ENCODE assay signal across 16 cellular contexts in genomic region chr5:172417130-172417802, GRCh38. TPM values are rescaled to one million over a fixed set of nuclear protein-coding genes. Genes with fewer than 3 reads are reported as not detected.
DNase-seq lines count a peak whose midpoint lies in the region; ATAC-seq and TF ChIP-seq lines count a peak whose summit lies in the region.
"Had no signal": no experiment of that assay in that cellular context is flagged by ENCODE, and none has a peak within 500 bp of the region (broad histone marks: within the 10 kb centered on the region; RNA-seq: fewer than 3 reads in every experiment).

No MANE protein-coding gene starts in this region.

- no peaks in the 10 kb centered on the region for H3K9me3 ChIP-seq in esophagus squamous epithelium
- no peaks in the 10 kb centered on the region for H3K9me3 ChIP-seq in osteoblast (ENCODE audit: low read depth, low read length)
- no peaks in the 10 kb centered on the region for H3K9me3 ChIP-seq in transverse colon
- H3K9me3 ChIP-seq: HAP-1 had no signal

- no peaks in the 10 kb centered on the region for H3K27me3 ChIP-seq in esophagus squamous epithelium
- no peaks in the 10 kb centered on the region for H3K27me3 ChIP-seq in osteoblast (ENCODE audit: insufficient read depth, low read length)
- H3K27me3 ChIP-seq in transverse colon, result no peaks in the 10 kb centered on the region

- no peak overlapping the region for H2AFZ ChIP-seq in osteoblast (ENCODE audit: low read length)

- no peak for TF ChIP-seq CTCF in esophagus squamous epithelium (IDR thresholded peaks at IDR 0.05)
- TF ChIP-seq CTCF in osteoblast (IDR thresholded peaks at IDR 0.05; ENCODE audit: extremely low read depth, low read depth, low read length), result no peak
- TF ChIP-seq CTCF in transverse colon (IDR thresholded peaks at IDR 0.05), result no peak

- H3K36me3 ChIP-seq in esophagus squamous epithelium (peaks cover 0 to 5% (median 0%) of the 10 kb centered on the region in 3 donors), osteoblast (ENCODE audit: insufficient read depth, low read length) (peaks cover 25% of the 10 kb centered on the region), transverse colon (no peaks in the 10 kb centered on the region)

- TF ChIP-seq EP300 in transverse colon (IDR thresholded peaks at IDR 0.05; ENCODE audit: low read depth), result no peak

- ATAC-seq in GM18517 (IDR thresholded peaks at IDR 0.05; ENCODE audit: unreplicated experiment), result no peak
- ATAC-seq: activated CD4-positive, alpha-beta T cell treated with anti-CD3 and anti-CD28 coated beads for 36 hours; stimulated activated naive B cell treated with anti-CD40 and anti-IgM and Interleukin-4, amounts not matched to agents 10 μg/mL and 1 μg/mL and 100 μg/mL, for 72 hours; T-cell had no signal

- DNase-seq in esophagus squamous epithelium (lab: John Stamatoyannopoulos, UW), result no peak
- no peak for DNase-seq in osteoblast (ENCODE audit: insufficient read length, low spot score, missing footprints)
- no peak for DNase-seq in transverse colon
- no peak for DNase-seq in NCI-H1417 (lab: John Stamatoyannopoulos, UW)
- no peak for DNase-seq in ureter (ENCODE audit: low spot score)
- DNase-seq: activated CD4-positive, alpha-beta T cell treated with anti-CD3 and anti-CD28 coated beads for 36 hours; activated T-cell treated with anti-CD3 and anti-CD28 coated beads, Interleukin-2, amount 50 U/mL, for 1 hour; CD8-positive, alpha-beta memory T cell; NCI-H226; OCI-M1; stimulated activated CD4-positive, alpha-beta T cell treated with anti-CD3 and anti-CD28 coated beads, Interleukin-4, amount 100 ng/mL, for 24 hours; stimulated activated naive B cell treated with anti-CD40 and anti-IgM and Interleukin-4, amounts not matched to agents 10 μg/mL and 1 μg/mL and 100 μg/mL, for 72 hours; T-cell had no signal

- 45 to 57% methylated on average over 2 to 4 of the region's 4 CpGs for WGBS in esophagus squamous epithelium, 2 donors
- 72 to 83% methylated on average over 2 to 4 of the region's 4 CpGs for WGBS in transverse colon (ENCODE audit: low coverage in 1 of 2), 2 donors

- TF ChIP-seq POLR2A in esophagus squamous epithelium (IDR thresholded peaks at IDR 0.05), result no peak
- TF ChIP-seq POLR2A in transverse colon (IDR thresholded peaks at IDR 0.05), result no peak

- peaks cover 65 to 95% (median 80%) of the 10 kb centered on the region in 3 donors for H3K4me1 ChIP-seq in esophagus squamous epithelium
- H3K4me1 ChIP-seq in osteoblast (ENCODE audit: insufficient read depth, low read length), result peaks cover 66% of the 10 kb centered on the region
- H3K4me1 ChIP-seq in transverse colon, result peaks cover 47 to 79% (median 64%) of the 10 kb centered on the region in 4 donors
- H3K4me1 ChIP-seq: HAP-1 had no signal

- peak overlapping the region; percentile 86 for H3K27ac ChIP-seq in angular gyrus (ENCODE audit: low read depth, low read length)
- peak overlapping the region; percentile 87 to 96 (median 94) for H3K27ac ChIP-seq in esophagus squamous epithelium
- H3K27ac ChIP-seq in osteoblast (ENCODE audit: low read depth, low read length), result peak overlapping the region; percentile 87
- peak overlapping the region; percentile 82 to 86 (median 84) for H3K27ac ChIP-seq in transverse colon

- intact Hi-C loops in esophagus squamous epithelium (cut with DNase I), result no loop called here
- intact Hi-C loops in transverse colon (cut with DNase I; ENCODE audit: low total_unique reads), result loop anchor here (5.0 kb wide), 1 partner anchor 35 kb away; the partner anchor contains the start of gene SH3PXD2B

- in situ Hi-C loops in transverse colon (cut with MboI; ENCODE audit: low pct_ligation_motif_present in 1 of 4, low pct_unique_long_range_greater_than_20kb in 1 of 4, low sequenced_read_pairs in 3 of 4), result no loop called here

- H3K79me2 ChIP-seq in osteoblast (ENCODE audit: insufficient read depth, low read length), result peaks cover 33% of the 10 kb centered on the region

- no peak overlapping the region for H3K4me2 ChIP-seq in osteoblast (ENCODE audit: insufficient read depth, low read length)

- H3K4me3 ChIP-seq in esophagus squamous epithelium (no peak overlapping the region), osteoblast (ENCODE audit: insufficient read depth, low read length) (no peak overlapping the region), transverse colon (no peak overlapping the region)
- H3K4me3 ChIP-seq: HAP-1 had no signal

- H4K20me1 ChIP-seq in osteoblast (ENCODE audit: insufficient read depth, low read length), result no peaks in the 10 kb centered on the region

RNA-seq across cellular contexts. Expression of gene SH3PXD2B, which starts 37.1 kb away (rescaled TPM):
- total RNA-seq in esophagus squamous epithelium (10 to 100 TPM in 3 of 4 donors, 1 to 10 TPM in 1; 7.1 to 22.1 (median 13.8) TPM), osteoblast (58.3 and 59.2 TPM in 2 replicates), transverse colon (10 to 100 TPM; 10.2 to 26.6 (median 14.6) TPM), ureter (39.8 TPM)
